Comparison of ENCODE assay signal across 1 cellular context in the genomic region with DNA sequence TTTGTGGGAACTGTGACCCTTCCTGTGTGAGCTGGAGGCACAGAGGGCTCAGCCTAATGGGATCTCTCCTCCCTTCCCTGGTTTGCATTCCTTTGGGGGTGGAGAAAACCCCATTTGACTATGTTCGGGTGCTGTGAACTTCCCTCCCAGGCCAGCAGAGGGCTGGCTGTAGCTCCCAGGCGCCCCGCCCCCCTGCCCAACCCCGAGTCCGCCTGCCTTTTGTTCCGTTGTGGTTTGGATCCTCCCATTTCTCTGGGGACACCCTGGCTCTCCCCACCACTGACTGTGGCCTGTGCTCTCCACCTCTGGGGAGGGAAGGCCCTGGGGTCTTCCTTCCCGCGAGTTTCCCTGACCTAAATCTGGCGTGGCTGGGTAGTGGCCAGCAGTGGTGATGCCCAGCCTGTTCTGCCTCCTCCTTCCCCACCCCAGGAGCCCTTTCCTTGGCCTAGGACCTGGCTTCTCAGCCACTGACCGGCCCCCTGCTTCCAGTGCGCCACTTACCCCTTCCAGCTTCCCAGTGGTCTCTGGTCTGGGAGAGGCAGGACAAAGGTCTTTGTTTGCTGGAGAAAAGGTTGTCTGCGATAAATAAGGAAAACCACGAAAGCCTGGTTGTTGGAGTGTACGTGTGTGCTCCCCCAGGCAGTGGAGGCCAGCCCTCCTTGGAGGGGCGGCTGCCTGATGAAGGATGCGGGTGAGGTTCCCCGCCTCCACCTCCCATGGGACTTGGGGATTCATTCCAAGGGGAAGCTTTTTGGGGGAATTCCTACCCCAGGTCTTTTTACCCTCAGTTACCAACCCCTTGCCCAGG.
TF ChIP-seq lines count a peak whose summit lies in the region.

No MANE protein-coding gene starts in this region.

TF ChIP-seq in HepG2, 621 proteins besides CTCF, POLR2A, EP300 and RAD21 (continued from another document and continues in another):
- TF ChIP-seq, protein P1, sequence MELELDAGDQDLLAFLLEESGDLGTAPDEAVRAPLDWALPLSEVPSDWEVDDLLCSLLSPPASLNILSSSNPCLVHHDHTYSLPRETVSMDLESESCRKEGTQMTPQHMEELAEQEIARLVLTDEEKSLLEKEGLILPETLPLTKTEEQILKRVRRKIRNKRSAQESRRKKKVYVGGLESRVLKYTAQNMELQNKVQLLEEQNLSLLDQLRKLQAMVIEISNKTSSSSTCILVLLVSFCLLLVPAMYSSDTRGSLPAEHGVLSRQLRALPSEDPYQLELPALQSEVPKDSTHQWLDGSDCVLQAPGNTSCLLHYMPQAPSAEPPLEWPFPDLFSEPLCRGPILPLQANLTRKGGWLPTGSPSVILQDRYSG (CRISPR knock-in tag; IDR thresholded peaks at IDR 0.05) = no peak
- TF ChIP-seq POGZ (CRISPR knock-in tag; IDR thresholded peaks at IDR 0.05) (peak; percentile 27; the same call in 1 of the 2 replicates), MXI1 (IDR thresholded peaks at IDR 0.05; ENCODE audit: borderline replicate concordance, low read depth, low read length) (no peak), ZNF567 (CRISPR knock-in tag; IDR thresholded peaks at IDR 0.05; ENCODE audit: borderline replicate concordance) (no peak), SETDB1 (CRISPR knock-in tag; IDR thresholded peaks at IDR 0.05; ENCODE audit: borderline replicate concordance) (no peak), ZNF253 (CRISPR knock-in tag; IDR thresholded peaks at IDR 0.05; ENCODE audit: borderline replicate concordance) (no peak), DNMT1 (CRISPR knock-in tag; IDR thresholded peaks at IDR 0.05) (0 out of 2 replicates have a peak, but pooled peaks have one; percentile 36), MAFF (IDR thresholded peaks at IDR 0.05; ENCODE audit: low read depth, low read length) (no peak), GPN1 (CRISPR knock-in tag; IDR thresholded peaks at IDR 0.05; ENCODE audit: borderline replicate concordance) (no peak), SPEN (CRISPR knock-in tag; IDR thresholded peaks at IDR 0.05; ENCODE audit: low read depth) (0 out of 2 replicates have a peak, but pooled peaks have one; percentile 19), FOXA3 (CRISPR knock-in tag; IDR thresholded peaks at IDR 0.05) (no peak), KLF15 (CRISPR knock-in tag; IDR thresholded peaks at IDR 0.05; ENCODE audit: borderline replicate concordance) (no peak), STAG1 (CRISPR knock-in tag; IDR thresholded peaks at IDR 0.05) (peak; percentile 61), ZNF24 (IDR thresholded peaks at IDR 0.05) (no peak), HOXD1 (CRISPR knock-in tag; IDR thresholded peaks at IDR 0.05) (no peak), CBFB (CRISPR knock-in tag; IDR thresholded peaks at IDR 0.05) (no peak; the same call in 1 of the 2 replicates), FOXK1 (CRISPR knock-in tag; IDR thresholded peaks at IDR 0.05; ENCODE audit: borderline replicate concordance, low read depth) (0 out of 2 replicates have a peak, but pooled peaks have one; percentile 19), FOXJ3 (CRISPR knock-in tag; IDR thresholded peaks at IDR 0.05; ENCODE audit: borderline replicate concordance) (no peak), ZBTB38 (CRISPR knock-in tag; IDR thresholded peaks at IDR 0.05) (peak; percentile 75), MZF1 (CRISPR knock-in tag; IDR thresholded peaks at IDR 0.05; ENCODE audit: borderline replicate concordance) (no peak), HOXA7 (CRISPR knock-in tag; IDR thresholded peaks at IDR 0.05) (no peak), ZNF18 (CRISPR knock-in tag; IDR thresholded peaks at IDR 0.05; ENCODE audit: insufficient replicate concordance) (no peak), TERF1 (CRISPR knock-in tag; IDR thresholded peaks at IDR 0.05) (no peak), HIC2 (CRISPR knock-in tag; IDR thresholded peaks at IDR 0.05; ENCODE audit: low read depth) (no peak), ARNTL (CRISPR knock-in tag; IDR thresholded peaks at IDR 0.05) (no peak), ZNF496 (CRISPR knock-in tag; IDR thresholded peaks at IDR 0.05; ENCODE audit: insufficient replicate concordance) (no peak), SIN3B (IDR thresholded peaks at IDR 0.05; ENCODE audit: low read length) (no peak), AHR (CRISPR knock-in tag; IDR thresholded peaks at IDR 0.05) (no peak), FOXC1 (CRISPR knock-in tag; IDR thresholded peaks at IDR 0.05; ENCODE audit: borderline replicate concordance) (no peak), FOXM1 (CRISPR knock-in tag; IDR thresholded peaks at IDR 0.05) (no peak), ZFP36 (IDR thresholded peaks at IDR 0.05; ENCODE audit: borderline replicate concordance, low read depth, low read length, partially characterized antibody) (no peak), ZBTB42 (CRISPR knock-in tag; IDR thresholded peaks at IDR 0.05) (0 out of 2 replicates have a peak, but pooled peaks have one; percentile 43), SMAD1 (CRISPR knock-in tag; IDR thresholded peaks at IDR 0.05; ENCODE audit: borderline replicate concordance, low read depth) (no peak), SOX13 (IDR thresholded peaks at IDR 0.05) (no peak), SOX13 (CRISPR knock-in tag; conservative IDR thresholded peaks at IDR 0.05 in 1 of 2, IDR thresholded peaks at IDR 0.05 in 1 of 2) (peak in 1 of 2 experiments; percentile 32; a peak in 1 of 4 replicates)
- TF ChIP-seq, protein P2, sequence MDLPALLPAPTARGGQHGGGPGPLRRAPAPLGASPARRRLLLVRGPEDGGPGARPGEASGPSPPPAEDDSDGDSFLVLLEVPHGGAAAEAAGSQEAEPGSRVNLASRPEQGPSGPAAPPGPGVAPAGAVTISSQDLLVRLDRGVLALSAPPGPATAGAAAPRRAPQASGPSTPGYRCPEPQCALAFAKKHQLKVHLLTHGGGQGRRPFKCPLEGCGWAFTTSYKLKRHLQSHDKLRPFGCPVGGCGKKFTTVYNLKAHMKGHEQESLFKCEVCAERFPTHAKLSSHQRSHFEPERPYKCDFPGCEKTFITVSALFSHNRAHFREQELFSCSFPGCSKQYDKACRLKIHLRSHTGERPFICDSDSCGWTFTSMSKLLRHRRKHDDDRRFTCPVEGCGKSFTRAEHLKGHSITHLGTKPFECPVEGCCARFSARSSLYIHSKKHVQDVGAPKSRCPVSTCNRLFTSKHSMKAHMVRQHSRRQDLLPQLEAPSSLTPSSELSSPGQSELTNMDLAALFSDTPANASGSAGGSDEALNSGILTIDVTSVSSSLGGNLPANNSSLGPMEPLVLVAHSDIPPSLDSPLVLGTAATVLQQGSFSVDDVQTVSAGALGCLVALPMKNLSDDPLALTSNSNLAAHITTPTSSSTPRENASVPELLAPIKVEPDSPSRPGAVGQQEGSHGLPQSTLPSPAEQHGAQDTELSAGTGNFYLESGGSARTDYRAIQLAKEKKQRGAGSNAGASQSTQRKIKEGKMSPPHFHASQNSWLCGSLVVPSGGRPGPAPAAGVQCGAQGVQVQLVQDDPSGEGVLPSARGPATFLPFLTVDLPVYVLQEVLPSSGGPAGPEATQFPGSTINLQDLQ (CRISPR knock-in tag; IDR thresholded peaks at IDR 0.05) = no peak
- TF ChIP-seq, protein P3, sequence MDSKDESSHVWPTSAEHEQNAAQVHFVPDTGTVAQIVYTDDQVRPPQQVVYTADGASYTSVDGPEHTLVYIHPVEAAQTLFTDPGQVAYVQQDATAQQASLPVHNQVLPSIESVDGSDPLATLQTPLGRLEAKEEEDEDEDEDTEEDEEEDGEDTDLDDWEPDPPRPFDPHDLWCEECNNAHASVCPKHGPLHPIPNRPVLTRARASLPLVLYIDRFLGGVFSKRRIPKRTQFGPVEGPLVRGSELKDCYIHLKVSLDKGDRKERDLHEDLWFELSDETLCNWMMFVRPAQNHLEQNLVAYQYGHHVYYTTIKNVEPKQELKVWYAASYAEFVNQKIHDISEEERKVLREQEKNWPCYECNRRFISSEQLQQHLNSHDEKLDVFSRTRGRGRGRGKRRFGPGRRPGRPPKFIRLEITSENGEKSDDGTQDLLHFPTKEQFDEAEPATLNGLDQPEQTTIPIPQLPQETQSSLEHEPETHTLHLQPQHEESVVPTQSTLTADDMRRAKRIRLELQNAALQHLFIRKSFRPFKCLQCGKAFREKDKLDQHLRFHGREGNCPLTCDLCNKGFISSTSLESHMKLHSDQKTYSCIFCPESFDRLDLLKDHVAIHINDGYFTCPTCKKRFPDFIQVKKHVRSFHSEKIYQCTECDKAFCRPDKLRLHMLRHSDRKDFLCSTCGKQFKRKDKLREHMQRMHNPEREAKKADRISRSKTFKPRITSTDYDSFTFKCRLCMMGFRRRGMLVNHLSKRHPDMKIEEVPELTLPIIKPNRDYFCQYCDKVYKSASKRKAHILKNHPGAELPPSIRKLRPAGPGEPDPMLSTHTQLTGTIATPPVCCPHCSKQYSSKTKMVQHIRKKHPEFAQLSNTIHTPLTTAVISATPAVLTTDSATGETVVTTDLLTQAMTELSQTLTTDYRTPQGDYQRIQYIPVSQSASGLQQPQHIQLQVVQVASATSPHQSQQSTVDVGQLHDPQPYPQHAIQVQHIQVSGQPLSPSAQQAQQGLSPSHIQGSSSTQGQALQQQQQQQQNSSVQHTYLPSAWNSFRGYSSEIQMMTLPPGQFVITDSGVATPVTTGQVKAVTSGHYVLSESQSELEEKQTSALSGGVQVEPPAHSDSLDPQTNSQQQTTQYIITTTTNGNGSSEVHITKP (CRISPR knock-in tag; IDR thresholded peaks at IDR 0.05; ENCODE audit: low read depth) = no peak
- TF ChIP-seq, protein P4, sequence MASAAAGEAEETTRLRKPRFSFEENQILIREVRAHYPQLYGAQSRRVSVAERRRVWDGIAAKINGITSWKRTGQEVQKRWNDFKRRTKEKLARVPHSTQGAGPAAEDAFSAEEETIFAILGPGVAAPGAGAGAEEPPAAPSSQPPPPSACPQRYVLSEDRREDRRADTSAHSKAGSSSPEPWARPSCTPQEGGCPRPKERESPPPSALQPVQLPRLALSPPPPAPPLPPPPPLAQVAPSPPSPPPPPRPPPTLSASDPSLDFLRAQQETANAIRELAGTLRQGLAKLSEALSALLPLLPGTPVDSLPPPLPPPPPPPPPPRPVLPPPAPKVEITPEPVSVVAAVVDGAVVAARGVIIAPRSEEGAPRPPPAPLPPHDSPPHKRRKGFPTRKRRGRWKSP (CRISPR knock-in tag; IDR thresholded peaks at IDR 0.05) = no peak
- TF ChIP-seq, protein P5, sequence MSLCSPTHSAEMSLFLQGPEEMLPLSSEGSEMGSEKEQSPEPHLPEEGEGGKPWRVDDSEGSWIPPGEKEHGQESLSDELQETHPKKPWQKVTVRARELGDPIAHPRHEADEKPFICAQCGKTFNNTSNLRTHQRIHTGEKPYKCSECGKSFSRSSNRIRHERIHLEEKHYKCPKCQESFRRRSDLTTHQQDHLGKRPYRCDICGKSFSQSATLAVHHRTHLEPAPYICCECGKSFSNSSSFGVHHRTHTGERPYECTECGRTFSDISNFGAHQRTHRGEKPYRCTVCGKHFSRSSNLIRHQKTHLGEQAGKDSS (CRISPR knock-in tag; IDR thresholded peaks at IDR 0.05; ENCODE audit: borderline replicate concordance, low read depth) = no peak
- TF ChIP-seq, protein P6, sequence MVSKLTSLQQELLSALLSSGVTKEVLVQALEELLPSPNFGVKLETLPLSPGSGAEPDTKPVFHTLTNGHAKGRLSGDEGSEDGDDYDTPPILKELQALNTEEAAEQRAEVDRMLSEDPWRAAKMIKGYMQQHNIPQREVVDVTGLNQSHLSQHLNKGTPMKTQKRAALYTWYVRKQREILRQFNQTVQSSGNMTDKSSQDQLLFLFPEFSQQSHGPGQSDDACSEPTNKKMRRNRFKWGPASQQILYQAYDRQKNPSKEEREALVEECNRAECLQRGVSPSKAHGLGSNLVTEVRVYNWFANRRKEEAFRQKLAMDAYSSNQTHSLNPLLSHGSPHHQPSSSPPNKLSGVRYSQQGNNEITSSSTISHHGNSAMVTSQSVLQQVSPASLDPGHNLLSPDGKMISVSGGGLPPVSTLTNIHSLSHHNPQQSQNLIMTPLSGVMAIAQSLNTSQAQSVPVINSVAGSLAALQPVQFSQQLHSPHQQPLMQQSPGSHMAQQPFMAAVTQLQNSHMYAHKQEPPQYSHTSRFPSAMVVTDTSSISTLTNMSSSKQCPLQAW (CRISPR knock-in tag; IDR thresholded peaks at IDR 0.05) = no peak
- TF ChIP-seq, protein P7, sequence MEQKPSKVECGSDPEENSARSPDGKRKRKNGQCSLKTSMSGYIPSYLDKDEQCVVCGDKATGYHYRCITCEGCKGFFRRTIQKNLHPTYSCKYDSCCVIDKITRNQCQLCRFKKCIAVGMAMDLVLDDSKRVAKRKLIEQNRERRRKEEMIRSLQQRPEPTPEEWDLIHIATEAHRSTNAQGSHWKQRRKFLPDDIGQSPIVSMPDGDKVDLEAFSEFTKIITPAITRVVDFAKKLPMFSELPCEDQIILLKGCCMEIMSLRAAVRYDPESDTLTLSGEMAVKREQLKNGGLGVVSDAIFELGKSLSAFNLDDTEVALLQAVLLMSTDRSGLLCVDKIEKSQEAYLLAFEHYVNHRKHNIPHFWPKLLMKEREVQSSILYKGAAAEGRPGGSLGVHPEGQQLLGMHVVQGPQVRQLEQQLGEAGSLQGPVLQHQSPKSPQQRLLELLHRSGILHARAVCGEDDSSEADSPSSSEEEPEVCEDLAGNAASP (CRISPR knock-in tag; IDR thresholded peaks at IDR 0.05; ENCODE audit: borderline replicate concordance) = no peak
